ENCODE assay signal across 8 cellular contexts in genomic region chr14:50943261-50943942, GRCh38. TPM values are rescaled to one million over a fixed set of nuclear protein-coding genes. Genes with fewer than 3 reads are reported as not detected.
A peak's percentile ranks its signal among the peaks of the same experiment; 100 is the strongest.
DNase-seq lines count a peak whose midpoint lies in the region; ATAC-seq, FAIRE-seq and TF ChIP-seq lines count a peak whose summit lies in the region.

No MANE protein-coding gene starts in this region.

- no peak for ATAC-seq in GM19035 (IDR thresholded peaks at IDR 0.05; ENCODE audit: unreplicated experiment)

- H3K4me3 ChIP-seq in GM12865 (ENCODE audit: low read depth, low read length) (peak overlapping the region; percentile 60), mononuclear cell (ENCODE audit: low read length) (peak overlapping the region; percentile 66)
- H3K4me3 ChIP-seq in effector memory CD4-positive, alpha-beta T cell (ENCODE audit: insufficient read depth, low read depth, low read length, poor library complexity, severe bottlenecking): peak overlapping the region; percentile 73

- peaks cover 12% of the 10 kb centered on the region for H3K4me1 ChIP-seq in effector memory CD4-positive, alpha-beta T cell (ENCODE audit: control insufficient read depth, insufficient read depth, low read length, poor library complexity, severe bottlenecking)
- H3K4me1 ChIP-seq in mononuclear cell (ENCODE audit: insufficient read depth, low read length): peaks cover 51% of the 10 kb centered on the region

- DNase-seq in GM12865 (ENCODE audit: low read depth) (no peak), OCI-M1 (lab: John Stamatoyannopoulos, UW) (peak; percentile 20), urothelium cell line (ENCODE audit: low spot score) (peak; percentile 83), superior temporal gyrus (ENCODE audit: extremely low spot score) (no peak)
- no peak for DNase-seq in effector memory CD4-positive, alpha-beta T cell
- DNase-seq in stimulated activated CD4-positive, alpha-beta T cell treated with anti-CD3 and anti-CD28 coated beads, Interleukin-4, amount 100 ng/mL, for 1 hour: no peak

- peak; percentile 87 for FAIRE-seq in urothelium cell line (lab: Jason Lieb, UNC)

- H3K9me3 ChIP-seq in effector memory CD4-positive, alpha-beta T cell (ENCODE audit: control insufficient read depth, low read length): no peaks in the 10 kb centered on the region
- H3K9me3 ChIP-seq in mononuclear cell (ENCODE audit: low read depth, low read length): no peaks in the 10 kb centered on the region

- H3K36me3 ChIP-seq in effector memory CD4-positive, alpha-beta T cell (ENCODE audit: control insufficient read depth, insufficient read depth, low read length): no peaks in the 10 kb centered on the region

- no peak for TF ChIP-seq CTCF in GM12865 (IDR thresholded peaks at IDR 0.05; ENCODE audit: insufficient read depth, low read depth, low read length, missing control alignments)

- no peak overlapping the region for H3K27ac ChIP-seq in effector memory CD4-positive, alpha-beta T cell (ENCODE audit: insufficient read depth, low read length, poor library complexity, severe bottlenecking)

- peaks cover 24% of the 10 kb centered on the region for H3K27me3 ChIP-seq in effector memory CD4-positive, alpha-beta T cell (replicated peaks; ENCODE audit: control insufficient read depth, insufficient read depth, low read length, poor library complexity, severe bottlenecking)
- peaks cover 19% of the 10 kb centered on the region for H3K27me3 ChIP-seq in mononuclear cell (ENCODE audit: insufficient read depth, low read length)

RNA-seq across cellular contexts. Expression of gene PYGL, which starts 0.9 kb away (rescaled TPM):
- 51.3 TPM for total RNA-seq in mononuclear cell

Comparison
In these comparisons a context has a peak if more than half of its experiments do, and no peak if none do; other contexts are left out.
1. DNase-seq: peak in OCI-M1 (single experiment) and urothelium cell line (single experiment); none in GM12865 (single experiment), effector memory CD4-positive, alpha-beta T cell (0 of 3), superior temporal gyrus (single experiment) and stimulated activated CD4-positive, alpha-beta T cell treated with anti-CD3 and anti-CD28 coated beads, Interleukin-4, amount 100 ng/mL, for 1 hour (single experiment).
2. Peak in every context shown above with its lines, with median percentiles within 50 percentile points of each other: H3K4me3 ChIP-seq.